In genomic region chr12:115132145-115132544, GRCh38 we compare ENCODE assay signal across 17 cellular contexts.
A peak's percentile ranks its signal among the peaks of the same experiment; 100 is the strongest.
DNase-seq lines count a peak whose midpoint lies in the region; ATAC-seq and TF ChIP-seq lines count a peak whose summit lies in the region.
"Had no signal": no experiment of that assay in that cellular context is flagged by ENCODE, and none has a peak within 500 bp of the region (broad histone marks: within the 10 kb centered on the region; RNA-seq: fewer than 3 reads in every experiment).

No MANE protein-coding gene starts in this region.

- peak; percentile 93 for ATAC-seq in foreskin keratinocyte
- no peak for ATAC-seq in GM21423 (IDR thresholded peaks at IDR 0.05; ENCODE audit: unreplicated experiment)
- no peak for ATAC-seq in activated naive CD8-positive, alpha-beta T cell treated with anti-CD3 and anti-CD28 coated beads, Interleukin-2, amount 50 U/mL, for 24 hours
- ATAC-seq: HCT116; natural killer cell; stimulated activated memory B cell treated with anti-CD40 and anti-IgM and Interleukin-4, amounts not matched to agents 10 μg/mL and 1 μg/mL and 100 μg/mL, for 72 hours had no signal

- no peak overlapping the region for H3K4me3 Mint-ChIP-seq in T-helper 2 cell treated with Interferon-gamma antibody and Interleukin-4, amounts not matched to agents 5 μg/mL and 100 μg/mL, for 36 hours
- H3K4me3 Mint-ChIP-seq in activated naive CD8-positive, alpha-beta T cell treated with anti-CD3 and anti-CD28 coated beads, Interleukin-2, amount 50 U/mL, for 24 hours, result no peak overlapping the region
- H3K4me3 Mint-ChIP-seq: activated naive CD4-positive, alpha-beta T cell treated with anti-CD3 and anti-CD28 coated beads, Interleukin-2, amount 10 ng/mL, durations not matched to agents 7 days and 5 days; natural killer cell; stimulated activated memory B cell treated with anti-CD40 and anti-IgM and Interleukin-4, amounts not matched to agents 10 μg/mL and 1 μg/mL and 100 μg/mL, for 72 hours had no signal

- TF ChIP-seq CTCF in foreskin keratinocyte (conservative IDR thresholded peaks at IDR 0.05), result no peak

- no peaks in the 10 kb centered on the region for H3K27me3 Mint-ChIP-seq in T-helper 2 cell treated with Interferon-gamma antibody and Interleukin-4, amounts not matched to agents 5 μg/mL and 100 μg/mL, for 36 hours (ENCODE audit: low read depth)
- no peaks in the 10 kb centered on the region for H3K27me3 Mint-ChIP-seq in activated naive CD8-positive, alpha-beta T cell treated with anti-CD3 and anti-CD28 coated beads, Interleukin-2, amount 50 U/mL, for 24 hours
- H3K27me3 Mint-ChIP-seq: activated naive CD4-positive, alpha-beta T cell treated with anti-CD3 and anti-CD28 coated beads, Interleukin-2, amount 10 ng/mL, durations not matched to agents 7 days and 5 days; stimulated activated memory B cell treated with anti-CD40 and anti-IgM and Interleukin-4, amounts not matched to agents 10 μg/mL and 1 μg/mL and 100 μg/mL, for 72 hours had no signal

- no peak overlapping the region for H3K27ac Mint-ChIP-seq in T-helper 2 cell treated with Interferon-gamma antibody and Interleukin-4, amounts not matched to agents 5 μg/mL and 100 μg/mL, for 36 hours
- H3K27ac Mint-ChIP-seq in activated naive CD8-positive, alpha-beta T cell treated with anti-CD3 and anti-CD28 coated beads, Interleukin-2, amount 50 U/mL, for 24 hours, result no peak overlapping the region
- H3K27ac Mint-ChIP-seq: activated naive CD4-positive, alpha-beta T cell treated with anti-CD3 and anti-CD28 coated beads, Interleukin-2, amount 10 ng/mL, durations not matched to agents 7 days and 5 days; natural killer cell; stimulated activated memory B cell treated with anti-CD40 and anti-IgM and Interleukin-4, amounts not matched to agents 10 μg/mL and 1 μg/mL and 100 μg/mL, for 72 hours had no signal

- no peaks in the 10 kb centered on the region for H3K27me3 ChIP-seq in foreskin keratinocyte
- H3K27me3 ChIP-seq: transverse colon had no signal

- no peaks in the 10 kb centered on the region for H3K4me1 Mint-ChIP-seq in T-helper 2 cell treated with Interferon-gamma antibody and Interleukin-4, amounts not matched to agents 5 μg/mL and 100 μg/mL, for 36 hours (ENCODE audit: low read depth)
- no peaks in the 10 kb centered on the region for H3K4me1 Mint-ChIP-seq in activated naive CD8-positive, alpha-beta T cell treated with anti-CD3 and anti-CD28 coated beads, Interleukin-2, amount 50 U/mL, for 24 hours
- H3K4me1 Mint-ChIP-seq: activated naive CD4-positive, alpha-beta T cell treated with anti-CD3 and anti-CD28 coated beads, Interleukin-2, amount 10 ng/mL, durations not matched to agents 7 days and 5 days; natural killer cell; stimulated activated memory B cell treated with anti-CD40 and anti-IgM and Interleukin-4, amounts not matched to agents 10 μg/mL and 1 μg/mL and 100 μg/mL, for 72 hours had no signal

- H3K27ac ChIP-seq in foreskin keratinocyte, result no peak overlapping the region
- H3K27ac ChIP-seq: transverse colon had no signal

- peaks cover 6% of the 10 kb centered on the region for H3K9me3 Mint-ChIP-seq in T-helper 2 cell treated with Interferon-gamma antibody and Interleukin-4, amounts not matched to agents 5 μg/mL and 100 μg/mL, for 36 hours
- H3K9me3 Mint-ChIP-seq in activated naive CD8-positive, alpha-beta T cell treated with anti-CD3 and anti-CD28 coated beads, Interleukin-2, amount 50 U/mL, for 24 hours, result peaks cover 3% of the 10 kb centered on the region

- DNase-seq in A172 (ENCODE audit: low spot score) (peak; percentile 68), GM04504 (ENCODE audit: low read depth) (peak; percentile 55), amniotic epithelial cell (ENCODE audit: low read depth) (peak; percentile 9), foreskin keratinocyte (peak; percentile 50 to 81), OCI-M1 (lab: John Stamatoyannopoulos, UW) (no peak)
- DNase-seq in T-helper 2 cell treated with Interferon-gamma antibody and Interleukin-4, amounts not matched to agents 5 μg/mL and 100 μg/mL, for 36 hours (ENCODE audit: low spot score), result no peak
- no peak for DNase-seq in activated naive CD8-positive, alpha-beta T cell treated with anti-CD3 and anti-CD28 coated beads, Interleukin-2, amount 50 U/mL, for 24 hours
- DNase-seq: activated naive CD4-positive, alpha-beta T cell treated with anti-CD3 and anti-CD28 coated beads, Interleukin-2, amount 10 ng/mL, durations not matched to agents 7 days and 5 days; activated T-cell treated with anti-CD3 and anti-CD28 coated beads for 4 hours; GDM1; natural killer cell; NCI-H187; NCI-H526 treated with DMSO at 0.1 percent for 48 hours; transverse colon had no signal

- H3K36me3 Mint-ChIP-seq in T-helper 2 cell treated with Interferon-gamma antibody and Interleukin-4, amounts not matched to agents 5 μg/mL and 100 μg/mL, for 36 hours (ENCODE audit: low read depth), result no peaks in the 10 kb centered on the region
- no peaks in the 10 kb centered on the region for H3K36me3 Mint-ChIP-seq in activated naive CD8-positive, alpha-beta T cell treated with anti-CD3 and anti-CD28 coated beads, Interleukin-2, amount 50 U/mL, for 24 hours (ENCODE audit: low read depth)
- H3K36me3 Mint-ChIP-seq: activated naive CD4-positive, alpha-beta T cell treated with anti-CD3 and anti-CD28 coated beads, Interleukin-2, amount 10 ng/mL, durations not matched to agents 7 days and 5 days; natural killer cell; stimulated activated memory B cell treated with anti-CD40 and anti-IgM and Interleukin-4, amounts not matched to agents 10 μg/mL and 1 μg/mL and 100 μg/mL, for 72 hours had no signal

- H3K4me1 ChIP-seq in foreskin keratinocyte, result no peaks in the 10 kb centered on the region

Comparison
In these comparisons a context has a peak if more than half of its experiments do, and no peak if none do; other contexts are left out.
1. DNase-seq: peak in A172 (single experiment), GM04504 (single experiment), amniotic epithelial cell (single experiment) and foreskin keratinocyte (2 of 2); none in T-helper 2 cell treated with Interferon-gamma antibody and Interleukin-4, amounts not matched to agents 5 μg/mL and 100 μg/mL, for 36 hours (single experiment), OCI-M1 (single experiment) and activated naive CD8-positive, alpha-beta T cell treated with anti-CD3 and anti-CD28 coated beads, Interleukin-2, amount 50 U/mL, for 24 hours (single experiment).